29 cellular contexts compared by ENCODE assay signal in the genomic region with DNA sequence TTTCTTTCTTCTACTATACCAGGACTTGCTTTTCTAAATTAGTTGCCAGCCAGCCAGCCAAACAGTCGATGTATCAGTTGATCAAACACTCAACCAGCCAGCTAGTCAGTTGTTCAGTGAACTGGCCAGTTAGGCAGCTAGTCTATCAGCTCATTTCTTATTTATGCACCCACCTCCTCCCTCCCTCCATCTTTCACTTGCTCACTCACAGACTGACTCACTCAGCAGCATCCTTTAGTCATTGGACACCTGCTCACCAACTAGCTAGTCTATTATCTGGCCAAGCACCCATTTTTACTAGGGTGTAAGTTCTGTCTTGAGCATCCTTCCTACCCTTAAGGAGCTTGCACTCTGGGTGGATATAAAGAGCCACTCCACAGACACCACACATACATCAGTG. TPM values are rescaled to one million over a fixed set of nuclear protein-coding genes. Genes with fewer than 3 reads are reported as not detected.
"Had no signal": no experiment of that assay in that cellular context is flagged by ENCODE, and none has a peak within 500 bp of the region (broad histone marks: within the 10 kb centered on the region; RNA-seq: fewer than 3 reads in every experiment).

No MANE protein-coding gene starts in this region.

- H3K36me3 Mint-ChIP-seq: activated naive CD8-positive, alpha-beta T cell treated with anti-CD3 and anti-CD28 coated beads, Interleukin-2, amount 10 ng/mL, durations not matched to agents 7 days and 5 days; IgD-negative memory B cell; T-cell had no signal

- H3K4me1 Mint-ChIP-seq: activated naive CD8-positive, alpha-beta T cell treated with anti-CD3 and anti-CD28 coated beads, Interleukin-2, amount 10 ng/mL, durations not matched to agents 7 days and 5 days; T-cell had no signal

- FAIRE-seq: RCC 7860, TTC549 had no signal

- H3K27ac Mint-ChIP-seq: activated B cell treated with CpG ODN at 0.5 μM for 24 hours; activated CD4-positive, alpha-beta T cell treated with anti-CD3 and anti-CD28 coated beads, Interleukin-2, amount 10 ng/mL, durations not matched to agents 24 days and 14 days; activated naive CD8-positive, alpha-beta T cell treated with anti-CD3 and anti-CD28 coated beads, Interleukin-2, amount 10 ng/mL, durations not matched to agents 7 days and 5 days; activated T-helper 2 cell treated with anti-CD3 and anti-CD28 coated beads, Interferon-gamma antibody, Interleukin-2, Interleukin-4, amounts not matched to agents 10 μg/mL and 5 μg/mL and 100 μg/mL, durations not matched to agents 14 hours and 24 hours and 36 hours; IgD-negative memory B cell; T-cell had no signal

- H3K36me3 ChIP-seq: adrenal gland had no signal

- ATAC-seq: Right ventricle myocardium inferior, T-cell had no signal

- H3K4me3 ChIP-seq: adrenal gland, SK-N-MC had no signal

- H3K27ac ChIP-seq: adrenal gland, SK-N-MC had no signal

- H3K4me3 Mint-ChIP-seq: activated B cell treated with CpG ODN at 0.5 μM for 24 hours; activated CD4-positive, alpha-beta T cell treated with anti-CD3 and anti-CD28 coated beads, Interleukin-2, amount 10 ng/mL, durations not matched to agents 24 days and 14 days; activated naive CD8-positive, alpha-beta T cell treated with anti-CD3 and anti-CD28 coated beads, Interleukin-2, amount 10 ng/mL, durations not matched to agents 7 days and 5 days; IgD-negative memory B cell; T-cell had no signal

- H3K9me3 ChIP-seq: adrenal gland had no signal

- H3K27me3 ChIP-seq: adrenal gland had no signal

- H3K4me1 ChIP-seq: adrenal gland had no signal

- H3K9me3 Mint-ChIP-seq: activated B cell treated with CpG ODN at 0.5 μM for 24 hours; activated CD4-positive, alpha-beta T cell treated with anti-CD3 and anti-CD28 coated beads, Interleukin-2, amount 10 ng/mL, durations not matched to agents 24 days and 14 days; activated naive CD8-positive, alpha-beta T cell treated with anti-CD3 and anti-CD28 coated beads, Interleukin-2, amount 10 ng/mL, durations not matched to agents 7 days and 5 days; activated T-helper 2 cell treated with anti-CD3 and anti-CD28 coated beads, Interferon-gamma antibody, Interleukin-2, Interleukin-4, amounts not matched to agents 10 μg/mL and 5 μg/mL and 100 μg/mL, durations not matched to agents 14 hours and 24 hours and 36 hours; IgD-negative memory B cell; T-cell had no signal

- DNase-seq: activated B cell treated with CpG ODN at 0.5 μM for 24 hours; activated CD4-positive, alpha-beta T cell treated with anti-CD3 and anti-CD28 coated beads for 1 hour; activated CD4-positive, alpha-beta T cell treated with anti-CD3 and anti-CD28 coated beads, Interleukin-2, amount 10 ng/mL, durations not matched to agents 24 days and 14 days; activated CD4-positive, alpha-beta T cell treated with anti-CD3 and anti-CD28 coated beads, Interleukin-2, amount 50 U/mL, for 48 hours; activated naive CD4-positive, alpha-beta T cell treated with anti-CD3 and anti-CD28 coated beads, Interleukin-2, amount 50 U/mL, for 16 hours; activated naive CD8-positive, alpha-beta T cell treated with anti-CD3 and anti-CD28 coated beads, Interleukin-2, amount 10 ng/mL, durations not matched to agents 7 days and 5 days; activated T-cell treated with anti-CD3 and anti-CD28 coated beads for 4 hours; activated T-cell treated with anti-CD3 and anti-CD28 coated beads, Interleukin-2, amount 50 U/mL, for 48 hours; adrenal gland; anterior cingulate cortex; caudate nucleus; KG1; MM.1S; NCI-H1105; NCI-H1436; NCI-H187; NCI-H2081; NCI-H510A treated with DMSO at 0.1 percent for 48 hours; NCI-H69; NK-92 treated with Interleukin-12 subunit alpha and Interleukin-12 subunit beta, amount 100 ng/mL, for 24 hours; T-cell; T-helper 2 cell; T1000 had no signal

RNA-seq across cellular contexts. Expression of gene SPRR4, which starts 5.9 kb away (rescaled TPM):
- total RNA-seq: activated B cell treated with CpG ODN at 0.5 μM for 24 hours; activated CD4-positive, alpha-beta T cell treated with anti-CD3 and anti-CD28 coated beads, Interleukin-2, amount 10 ng/mL, durations not matched to agents 24 days and 14 days; activated naive CD8-positive, alpha-beta T cell treated with anti-CD3 and anti-CD28 coated beads, Interleukin-2, amount 10 ng/mL, durations not matched to agents 7 days and 5 days; activated T-helper 2 cell treated with anti-CD3 and anti-CD28 coated beads, Interferon-gamma antibody, Interleukin-2, Interleukin-4, amounts not matched to agents 10 μg/mL and 5 μg/mL and 100 μg/mL, durations not matched to agents 14 hours and 24 hours and 36 hours; adrenal gland; Right ventricle myocardium inferior; T-cell had no signal
- polyA plus RNA-seq: adrenal gland, IgD-negative memory B cell had no signal

RNA-seq across cellular contexts. Expression of gene SPRR5, which starts 17.5 kb away (rescaled TPM):
- total RNA-seq: activated B cell treated with CpG ODN at 0.5 μM for 24 hours; activated CD4-positive, alpha-beta T cell treated with anti-CD3 and anti-CD28 coated beads, Interleukin-2, amount 10 ng/mL, durations not matched to agents 24 days and 14 days; activated naive CD8-positive, alpha-beta T cell treated with anti-CD3 and anti-CD28 coated beads, Interleukin-2, amount 10 ng/mL, durations not matched to agents 7 days and 5 days; activated T-helper 2 cell treated with anti-CD3 and anti-CD28 coated beads, Interferon-gamma antibody, Interleukin-2, Interleukin-4, amounts not matched to agents 10 μg/mL and 5 μg/mL and 100 μg/mL, durations not matched to agents 14 hours and 24 hours and 36 hours; adrenal gland; Right ventricle myocardium inferior; T-cell had no signal
- polyA plus RNA-seq: adrenal gland, IgD-negative memory B cell had no signal

RNA-seq across cellular contexts. Expression of gene SPRR1A, which starts 19.3 kb away (rescaled TPM):
- total RNA-seq: activated B cell treated with CpG ODN at 0.5 μM for 24 hours; activated CD4-positive, alpha-beta T cell treated with anti-CD3 and anti-CD28 coated beads, Interleukin-2, amount 10 ng/mL, durations not matched to agents 24 days and 14 days; activated naive CD8-positive, alpha-beta T cell treated with anti-CD3 and anti-CD28 coated beads, Interleukin-2, amount 10 ng/mL, durations not matched to agents 7 days and 5 days; activated T-helper 2 cell treated with anti-CD3 and anti-CD28 coated beads, Interferon-gamma antibody, Interleukin-2, Interleukin-4, amounts not matched to agents 10 μg/mL and 5 μg/mL and 100 μg/mL, durations not matched to agents 14 hours and 24 hours and 36 hours; adrenal gland; Right ventricle myocardium inferior; T-cell had no signal
- polyA plus RNA-seq: adrenal gland, IgD-negative memory B cell had no signal

RNA-seq across cellular contexts. Expression of gene SPRR3, which starts 37.0 kb away (rescaled TPM):
- total RNA-seq: activated B cell treated with CpG ODN at 0.5 μM for 24 hours; activated CD4-positive, alpha-beta T cell treated with anti-CD3 and anti-CD28 coated beads, Interleukin-2, amount 10 ng/mL, durations not matched to agents 24 days and 14 days; activated naive CD8-positive, alpha-beta T cell treated with anti-CD3 and anti-CD28 coated beads, Interleukin-2, amount 10 ng/mL, durations not matched to agents 7 days and 5 days; activated T-helper 2 cell treated with anti-CD3 and anti-CD28 coated beads, Interferon-gamma antibody, Interleukin-2, Interleukin-4, amounts not matched to agents 10 μg/mL and 5 μg/mL and 100 μg/mL, durations not matched to agents 14 hours and 24 hours and 36 hours; Right ventricle myocardium inferior; T-cell had no signal
- polyA plus RNA-seq: IgD-negative memory B cell had no signal

RNA-seq across cellular contexts. Expression of gene IVL, which starts 56.2 kb away (rescaled TPM):
- total RNA-seq: activated B cell treated with CpG ODN at 0.5 μM for 24 hours; activated CD4-positive, alpha-beta T cell treated with anti-CD3 and anti-CD28 coated beads, Interleukin-2, amount 10 ng/mL, durations not matched to agents 24 days and 14 days; activated naive CD8-positive, alpha-beta T cell treated with anti-CD3 and anti-CD28 coated beads, Interleukin-2, amount 10 ng/mL, durations not matched to agents 7 days and 5 days; activated T-helper 2 cell treated with anti-CD3 and anti-CD28 coated beads, Interferon-gamma antibody, Interleukin-2, Interleukin-4, amounts not matched to agents 10 μg/mL and 5 μg/mL and 100 μg/mL, durations not matched to agents 14 hours and 24 hours and 36 hours; adrenal gland; Right ventricle myocardium inferior; T-cell had no signal
- polyA plus RNA-seq: IgD-negative memory B cell had no signal
